1 cellular context compared by ENCODE assay signal in genomic region chr12:57196439-57196838, GRCh38.
TF ChIP-seq lines count a peak whose summit lies in the region.

No MANE protein-coding gene starts in this region.

TF ChIP-seq in HepG2, 621 proteins besides CTCF, POLR2A, EP300 and RAD21:
- no peak for TF ChIP-seq PRPF4 (IDR thresholded peaks at IDR 0.05; ENCODE audit: low read depth, low read length, poor library complexity, severe bottlenecking)
- TF ChIP-seq ZNF567 (CRISPR knock-in tag; IDR thresholded peaks at IDR 0.05; ENCODE audit: borderline replicate concordance), result no peak
- TF ChIP-seq MAFK (conservative IDR thresholded peaks at IDR 0.05 in 1 of 2, IDR thresholded peaks at IDR 0.05 in 1 of 2; ENCODE audit: low read length in 2 of 2), result peak; percentile 14 to 52; a peak in 1 of 4 replicates
- no peak for TF ChIP-seq SIX4 (CRISPR knock-in tag; IDR thresholded peaks at IDR 0.05)
- TF ChIP-seq MAFF (IDR thresholded peaks at IDR 0.05; ENCODE audit: low read depth, low read length), result 0 out of 2 replicates have a peak, but pooled peaks have one; percentile 12
- TF ChIP-seq ZNF674 (CRISPR knock-in tag; IDR thresholded peaks at IDR 0.05; ENCODE audit: low read depth), result no peak
- TF ChIP-seq GZF1 (CRISPR knock-in tag; IDR thresholded peaks at IDR 0.05), result no peak
- no peak for TF ChIP-seq KDM5B (CRISPR knock-in tag; IDR thresholded peaks at IDR 0.05; ENCODE audit: borderline replicate concordance)
